In genomic region chr7:99330314-99330961, GRCh38 we compare ENCODE assay signal across 9 cellular contexts. TPM values are rescaled to one million over a fixed set of nuclear protein-coding genes. Genes with fewer than 3 reads are reported as not detected.
DNase-seq lines count a peak whose midpoint lies in the region; ATAC-seq and TF ChIP-seq lines count a peak whose summit lies in the region.
"Not testable (repeated sequence)": the region's sequence is repeated elsewhere in the genome, so short reads cannot be mapped to it uniquely, and the experiment has no call there.
"Had no signal": no experiment of that assay in that cellular context is flagged by ENCODE, and none has a peak within 500 bp of the region (broad histone marks: within the 10 kb centered on the region; RNA-seq: fewer than 3 reads in every experiment).

No MANE protein-coding gene starts in this region.

- H3K27me3 Mint-ChIP-seq in activated CD4-positive, alpha-beta memory T cell treated with anti-CD3 and anti-CD28 coated beads, Interleukin-2, amount 10 ng/mL, durations not matched to agents 7 days and 5 days; nephron (ENCODE audit: low read depth); type B pancreatic cell: not testable (repeated sequence)

- not testable (repeated sequence) for TF ChIP-seq POLR2A in heart left ventricle (IDR thresholded peaks at IDR 0.05)

- peaks cover 59% of the 10 kb centered on the region for H3K36me3 Mint-ChIP-seq in activated CD4-positive, alpha-beta memory T cell treated with anti-CD3 and anti-CD28 coated beads, Interleukin-2, amount 10 ng/mL, durations not matched to agents 7 days and 5 days (ENCODE audit: low read depth)
- H3K36me3 Mint-ChIP-seq in nephron (ENCODE audit: low read depth) (peaks cover 24% of the 10 kb centered on the region), type B pancreatic cell (peaks cover 13% of the 10 kb centered on the region)

- H3K27ac ChIP-seq in mammary epithelial cell (ENCODE audit: insufficient read depth, low read depth, low read length) (peak overlapping the region; percentile 74), heart left ventricle (peak overlapping the region; percentile 1 to 95 (median 76))

- H3K27me3 ChIP-seq in mammary epithelial cell (ENCODE audit: insufficient read depth, low read length); heart left ventricle: not testable (repeated sequence)

- peak overlapping the region; percentile 52 for H3K4me2 ChIP-seq in mammary epithelial cell (ENCODE audit: insufficient read depth, low read depth, low read length)

- not testable (repeated sequence) for H3K4me3 ChIP-seq in mammary epithelial cell (replicated peaks in 1 of 3; ENCODE audit: insufficient read depth in 1 of 3, low read depth in 2 of 3, low read length in 3 of 3); heart left ventricle

- WGBS in mammary epithelial cell (ENCODE audit: low coverage, missing lambda C conversion rate) = 41% methylated on average over 8 of the region's 8 CpGs
- WGBS in heart left ventricle, 4 donors = 61 to 75% (median 71%) methylated on average over 8 of the region's 8 CpGs

- peaks cover 60% of the 10 kb centered on the region for H3K4me1 Mint-ChIP-seq in activated CD4-positive, alpha-beta memory T cell treated with anti-CD3 and anti-CD28 coated beads, Interleukin-2, amount 10 ng/mL, durations not matched to agents 7 days and 5 days
- H3K4me1 Mint-ChIP-seq in nephron (peaks cover 14% of the 10 kb centered on the region), type B pancreatic cell (ENCODE audit: unreplicated experiment) (peaks cover 31% of the 10 kb centered on the region)

- in situ Hi-C loops in mammary epithelial cell (cut with MboI; ENCODE audit: low sequenced_read_pairs in 2 of 2) = not testable (repeated sequence)

- H2AFZ ChIP-seq in mammary epithelial cell (ENCODE audit: low read depth, low read length) = not testable (repeated sequence)

- TSS peak; percentile 100 for BruUV-seq in mammary epithelial cell (replicated peaks; lab: Mats Ljungman, UMichigan)

- peaks cover 93% of the 10 kb centered on the region for H3K79me2 ChIP-seq in mammary epithelial cell (ENCODE audit: insufficient read depth, low read length)

- H3K4me1 ChIP-seq in mammary epithelial cell (ENCODE audit: insufficient read depth, low read length) (peaks cover 37% of the 10 kb centered on the region), heart left ventricle (peaks cover 4 to 67% (median 42%) of the 10 kb centered on the region in 12 donors)

- peaks cover 11% of the 10 kb centered on the region for H3K36me3 ChIP-seq in mammary epithelial cell (ENCODE audit: insufficient read depth, low read length)
- peaks cover 4 to 36% (median 26%) of the 10 kb centered on the region in 9 donors for H3K36me3 ChIP-seq in heart left ventricle

- peak overlapping the region; percentile 43 for H3K4me3 Mint-ChIP-seq in activated CD4-positive, alpha-beta memory T cell treated with anti-CD3 and anti-CD28 coated beads, Interleukin-2, amount 10 ng/mL, durations not matched to agents 7 days and 5 days
- H3K4me3 Mint-ChIP-seq in nephron (peak overlapping the region in 2 of 3 experiments; percentile 16 to 35), type B pancreatic cell (peak overlapping the region; percentile 27)

- H3K9me3 ChIP-seq in mammary epithelial cell (replicated peaks; ENCODE audit: insufficient read depth, low read length); heart left ventricle: not testable (repeated sequence)

- dilution Hi-C loops in mammary epithelial cell (cut with HindIII; ENCODE audit: low sequenced_read_pairs) = not testable (repeated sequence)

- not testable (repeated sequence) for H4K20me1 ChIP-seq in mammary epithelial cell (ENCODE audit: insufficient read depth, low read length)

- peak; percentile 50 for DNase-seq in DMS53 (lab: John Stamatoyannopoulos, UW)
- peak; percentile 85 for DNase-seq in LoVo (ENCODE audit: low spot score)
- peak; percentile 97 for DNase-seq in RKO (ENCODE audit: low spot score)
- DNase-seq in activated CD4-positive, alpha-beta memory T cell treated with anti-CD3 and anti-CD28 coated beads, Interleukin-2, amount 10 ng/mL, durations not matched to agents 7 days and 5 days; heart left ventricle; type B pancreatic cell (ENCODE audit: extremely low spot score, unreplicated experiment): not testable (repeated sequence)
- peak; percentile 91 for DNase-seq in mammary epithelial cell

- peak overlapping the region; percentile 21 for H3K9ac ChIP-seq in mammary epithelial cell (ENCODE audit: insufficient read depth, low read length)

- peak in 2 of 4 donors; percentile 26 to 38 for ATAC-seq in heart left ventricle

- intact Hi-C loops in mammary epithelial cell (cut with micrococcal nuclease); heart left ventricle (cut with DNase I): not testable (repeated sequence)

- POLR2A ChIA-PET in activated CD4-positive, alpha-beta memory T cell treated with anti-CD3 and anti-CD28 coated beads, Interleukin-2, amount 10 ng/mL, durations not matched to agents 7 days and 5 days (lab: Charles Lee) = interaction anchor here (0.9 to 2.4 kb wide), 2 partner anchors 78 to 110 kb away, joined by 3 to 13 read pairs; partner anchors contain the start of genes BUD31 and PDAP1

- not testable (repeated sequence) for H3K9me3 Mint-ChIP-seq in activated CD4-positive, alpha-beta memory T cell treated with anti-CD3 and anti-CD28 coated beads, Interleukin-2, amount 10 ng/mL, durations not matched to agents 7 days and 5 days; nephron; type B pancreatic cell

- TF ChIP-seq CTCF in mammary epithelial cell (conservative IDR thresholded peaks at IDR 0.05 in 1 of 2, IDR thresholded peaks at IDR 0.05 in 1 of 2; ENCODE audit: extremely low read depth in 1 of 2, insufficient read depth in 1 of 2, low read depth in 1 of 2, low read length in 2 of 2); heart left ventricle (IDR thresholded peaks at IDR 0.05); nephron (IDR thresholded peaks at IDR 0.05; ENCODE audit: unreplicated experiment in 3 of 3); type B pancreatic cell (conservative IDR thresholded peaks at IDR 0.05): not testable (repeated sequence)

- CTCF ChIA-PET in activated CD4-positive, alpha-beta memory T cell treated with anti-CD3 and anti-CD28 coated beads, Interleukin-2, amount 10 ng/mL, durations not matched to agents 7 days and 5 days (lab: Charles Lee) = interaction anchor here (0.9 to 1.5 kb wide), 3 partner anchors 15 to 452 kb away, joined by 3 to 9 read pairs (median 3); partner anchors contain the start of gene TRRAP
- CTCF ChIA-PET in mammary epithelial cell (lab: Charles Lee; ENCODE audit: low non-redundant PET) = not testable (repeated sequence)

- peak overlapping the region; percentile 93 for H3K27ac Mint-ChIP-seq in activated CD4-positive, alpha-beta memory T cell treated with anti-CD3 and anti-CD28 coated beads, Interleukin-2, amount 10 ng/mL, durations not matched to agents 7 days and 5 days
- not testable (repeated sequence) for H3K27ac Mint-ChIP-seq in nephron
- H3K27ac Mint-ChIP-seq in type B pancreatic cell = peak overlapping the region; percentile 99

RNA-seq across cellular contexts. Expression of gene ARPC1A, which starts 4.7 kb away (rescaled TPM):
- 10 to 100 TPM; 63.8 to 68.9 TPM for total RNA-seq in activated CD4-positive, alpha-beta memory T cell treated with anti-CD3 and anti-CD28 coated beads, Interleukin-2, amount 10 ng/mL, durations not matched to agents 7 days and 5 days
- total RNA-seq in mammary epithelial cell = 100 to 1,000 TPM; 177 to 218 TPM
- 249 TPM for polyA plus RNA-seq in mammary epithelial cell
- 373 TPM for polyA minus RNA-seq in mammary epithelial cell
- total RNA-seq in heart left ventricle = 100 to 1,000 TPM in 8 of 9 donors, 10 to 100 TPM in 1; 97.1 to 177 (median 146) TPM
- polyA plus RNA-seq in heart left ventricle = 100 to 1,000 TPM; 102 to 208 TPM
- total RNA-seq in type B pancreatic cell (ENCODE audit: low replicate concordance) = 164 and 209 TPM in 2 replicates

RNA-seq across cellular contexts. Expression of gene ARPC1B, which starts 44.1 kb away (rescaled TPM):
- total RNA-seq in activated CD4-positive, alpha-beta memory T cell treated with anti-CD3 and anti-CD28 coated beads, Interleukin-2, amount 10 ng/mL, durations not matched to agents 7 days and 5 days = 100 to 1,000 TPM; 396 to 397 TPM
- total RNA-seq in mammary epithelial cell (100 to 1,000 TPM; 196 to 228 TPM), heart left ventricle (100 to 1,000 TPM in 2 of 9 donors, 10 to 100 TPM in 7; 17.2 to 142 (median 37.1) TPM), type B pancreatic cell (ENCODE audit: low replicate concordance) (55.0 and 125 TPM in 2 replicates)
- polyA plus RNA-seq in mammary epithelial cell (547 TPM), heart left ventricle (100 to 1,000 TPM in 1 of 2 donors, 10 to 100 TPM in 1; 32.7 to 136 TPM)
- polyA minus RNA-seq in mammary epithelial cell = 215 TPM

RNA-seq across cellular contexts. Expression of gene MYH16, which starts 57.8 kb away (rescaled TPM):
- not detected for total RNA-seq in activated CD4-positive, alpha-beta memory T cell treated with anti-CD3 and anti-CD28 coated beads, Interleukin-2, amount 10 ng/mL, durations not matched to agents 7 days and 5 days
- total RNA-seq in mammary epithelial cell = 1 to 10 TPM in 1 of 2 donors, under 1 TPM in 1; under 0.01 to 3.4 TPM
- 3.7 TPM for polyA plus RNA-seq in mammary epithelial cell
- not detected for polyA minus RNA-seq in mammary epithelial cell
- total RNA-seq in heart left ventricle = not detected
- polyA plus RNA-seq in heart left ventricle = not detected
- not detected in 2 replicates for total RNA-seq in type B pancreatic cell (ENCODE audit: low replicate concordance)
- total RNA-seq: subcutaneous adipose tissue had no signal
